Comparison of ENCODE assay signal across 8 cellular contexts in the genomic region with DNA sequence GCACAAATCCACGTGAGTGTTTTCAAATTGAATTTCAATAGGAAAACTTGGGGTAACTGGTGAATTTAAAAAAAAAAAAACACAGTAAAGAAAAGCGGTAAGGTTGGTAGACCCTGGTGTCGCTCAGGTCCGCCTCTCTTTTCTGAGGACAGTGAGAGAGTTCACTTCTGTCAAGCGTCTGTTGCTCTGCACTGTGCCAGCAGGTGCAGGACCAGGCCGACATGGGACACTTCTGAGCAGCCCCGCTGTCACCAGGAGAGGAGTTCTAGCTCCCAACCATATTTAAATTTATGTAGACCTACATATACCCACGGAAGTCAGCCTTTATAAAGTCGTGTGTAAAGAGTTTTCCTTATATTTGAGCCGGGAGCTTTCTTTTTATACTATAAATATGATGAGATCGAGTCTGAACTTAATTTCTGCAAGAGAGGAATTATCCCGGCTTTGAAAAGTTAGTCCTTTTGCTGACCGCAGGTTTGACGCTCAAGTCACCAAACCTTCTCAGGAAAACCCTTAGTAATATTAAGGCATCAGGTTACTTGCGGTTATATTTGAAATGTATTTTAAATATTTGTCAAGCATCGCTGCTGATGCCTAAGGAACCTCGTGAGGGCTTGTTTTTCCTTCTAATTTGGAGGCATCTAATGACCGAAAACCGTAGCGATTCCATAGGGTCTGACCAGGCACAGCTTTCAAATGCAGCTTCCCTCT. TPM values are rescaled to one million over a fixed set of nuclear protein-coding genes. Genes with fewer than 3 reads are reported as not detected.
DNase-seq lines count a peak whose midpoint lies in the region; ATAC-seq and TF ChIP-seq lines count a peak whose summit lies in the region.

No MANE protein-coding gene starts in this region.

- intact Hi-C loops in PC-3 (cut with micrococcal nuclease) = no loop called here

- H4K20me1 ChIP-seq in Loucy (ENCODE audit: insufficient read depth, low read length, poor library complexity, severe bottlenecking) = no peaks in the 10 kb centered on the region
- H4K20me1 ChIP-seq in PC-3 (ENCODE audit: low read length) = no peaks in the 10 kb centered on the region

- ATAC-seq in GM21526 (IDR thresholded peaks at IDR 0.05; ENCODE audit: low FRiP score, unreplicated experiment) = peak; percentile 33
- ATAC-seq in thoracic aorta (ENCODE audit: insufficient number of reproducible peaks, low FRiP score, low read depth) = no peak
- no peak for ATAC-seq in PC-3

- H3K36me3 ChIP-seq in Loucy (ENCODE audit: insufficient read depth, low read length) = no peaks in the 10 kb centered on the region
- H3K36me3 ChIP-seq in liver (ENCODE audit: control insufficient read depth in 4 of 4, insufficient read depth in 3 of 4, low read depth in 1 of 4, low read length in 3 of 4) = no peaks in the 10 kb centered on the region
- H3K36me3 ChIP-seq in thoracic aorta = no peaks in the 10 kb centered on the region
- H3K36me3 ChIP-seq in PC-3 (ENCODE audit: low read depth, low read length) = no peaks in the 10 kb centered on the region

- H3K9me2 ChIP-seq in Loucy (replicated peaks; ENCODE audit: low read depth, low read length) = no peaks in the 10 kb centered on the region
- H3K9me2 ChIP-seq in PC-3 (replicated peaks; ENCODE audit: low read length) = no peaks in the 10 kb centered on the region

- DNase-seq in activated effector memory CD4-positive, alpha-beta T cell treated with Interleukin-2 at 50 U/mL for 16 hours = peak; percentile 60
- DNase-seq in thoracic aorta (ENCODE audit: low spot score) (no peak), PC-3 (no peak), AG20443 (ENCODE audit: low spot score) (no peak)

- CTCF ChIA-PET in PC-3 (lab: Charles Lee) = no interaction called here

- H3K79me2 ChIP-seq in Loucy (ENCODE audit: insufficient read depth, low read length) (peaks cover 56% of the 10 kb centered on the region), PC-3 (ENCODE audit: low read length) (no peaks in the 10 kb centered on the region)

- TF ChIP-seq CTCF in Loucy (conservative IDR thresholded peaks at IDR 0.05; ENCODE audit: low read length) (no peak), liver (IDR thresholded peaks at IDR 0.05; ENCODE audit: low read depth, low read length, missing input control) (no peak), thoracic aorta (IDR thresholded peaks at IDR 0.05) (no peak), PC-3 (conservative IDR thresholded peaks at IDR 0.05; ENCODE audit: low read depth, low read length) (no peak)

- peak; percentile 35 for TF ChIP-seq POLR2A in GM10847 (IDR thresholded peaks at IDR 0.05; ENCODE audit: extremely low read depth, insufficient read length)

- H3K27me3 ChIP-seq in Loucy (ENCODE audit: insufficient read depth, low read length, poor library complexity, severe bottlenecking) (no peaks in the 10 kb centered on the region), liver (ENCODE audit: control insufficient read depth in 4 of 4, insufficient read depth in 4 of 4, low read length in 3 of 4) (peaks cover 2 to 11% (median 9%) of the 10 kb centered on the region in 4 donors), thoracic aorta (replicated peaks; ENCODE audit: insufficient read depth) (no peaks in the 10 kb centered on the region), PC-3 (ENCODE audit: low read length) (peaks cover 64% of the 10 kb centered on the region)

- H2AFZ ChIP-seq in Loucy (ENCODE audit: low read length) (peak overlapping the region; percentile 65), PC-3 (ENCODE audit: low read length) (no peak overlapping the region)

- H3K9me3 ChIP-seq in Loucy (ENCODE audit: insufficient read depth, low read depth, low read length) = no peaks in the 10 kb centered on the region
- no peaks in the 10 kb centered on the region for H3K9me3 ChIP-seq in liver (ENCODE audit: control insufficient read depth in 4 of 4, low read length in 3 of 4)
- H3K9me3 ChIP-seq in thoracic aorta = no peaks in the 10 kb centered on the region
- no peaks in the 10 kb centered on the region for H3K9me3 ChIP-seq in PC-3 (ENCODE audit: low read length)

- POLR2A ChIA-PET in PC-3 (lab: Charles Lee; ENCODE audit: unreplicated experiment) = no interaction called here

- peaks cover 49% of the 10 kb centered on the region for H3K4me1 ChIP-seq in Loucy (ENCODE audit: insufficient read depth, low read length, poor library complexity, severe bottlenecking)
- H3K4me1 ChIP-seq in liver (ENCODE audit: control insufficient read depth in 4 of 4, insufficient read depth in 4 of 4, low read length in 3 of 4) = peaks cover 3 to 11% (median 8%) of the 10 kb centered on the region in 4 donors
- no peaks in the 10 kb centered on the region for H3K4me1 ChIP-seq in thoracic aorta (ENCODE audit: control insufficient read depth in 1 of 2, low read depth in 2 of 2)
- H3K4me1 ChIP-seq in PC-3 (ENCODE audit: insufficient read depth, low read length) = no peaks in the 10 kb centered on the region

- H3K27ac ChIP-seq in liver (ENCODE audit: low read depth in 1 of 2, low read length in 2 of 2) = peak overlapping the region; percentile 67 to 69
- H3K27ac ChIP-seq in thoracic aorta = peak overlapping the region in 1 of 2 donors; percentile 34
- H3K27ac ChIP-seq in PC-3 (ENCODE audit: low read length) = no peak overlapping the region

- H3F3A ChIP-seq in Loucy (ENCODE audit: low read depth) = peaks cover 3% of the 10 kb centered on the region; the same call in 1 of the 2 replicates
- no peaks in the 10 kb centered on the region for H3F3A ChIP-seq in PC-3 (ENCODE audit: low read length, unreplicated experiment)

- peak overlapping the region; percentile 94 for H3K4me3 ChIP-seq in Loucy (ENCODE audit: low read length, poor library complexity, severe bottlenecking)
- H3K4me3 ChIP-seq in liver (ENCODE audit: low read depth in 1 of 3, low read length in 3 of 3) = peak overlapping the region; percentile 41 to 64 (median 54)
- peak overlapping the region; percentile 66 for H3K4me3 ChIP-seq in thoracic aorta
- H3K4me3 ChIP-seq in PC-3 (ENCODE audit: low read length) = no peak overlapping the region

- H3K4me2 ChIP-seq in Loucy (ENCODE audit: low read depth, low read length, poor library complexity, severe bottlenecking) (peak overlapping the region; percentile 79), PC-3 (ENCODE audit: low read length) (no peak overlapping the region)

- H3K9ac ChIP-seq in Loucy (ENCODE audit: low read depth, low read length, poor library complexity, severe bottlenecking) (peak overlapping the region; percentile 90), liver (ENCODE audit: low read depth in 1 of 2, low read length in 2 of 2) (peak overlapping the region in 1 of 2 donors; percentile 81), PC-3 (ENCODE audit: low read length) (no peak overlapping the region)

- BruUV-seq in PC-3 (replicated peaks; lab: Mats Ljungman, UMichigan) = no TSS peak

- 14% methylated on average over 20 of the region's 20 CpGs for WGBS in liver

- no peak for TF ChIP-seq RAD21 in liver (IDR thresholded peaks at IDR 0.05)

TF ChIP-seq in liver, 16 proteins besides CTCF, POLR2A, EP300 and RAD21:
- no peak for TF ChIP-seq SP1 (IDR thresholded peaks at IDR 0.05)
- TF ChIP-seq RXRA (IDR thresholded peaks at IDR 0.05) = no peak
TF ChIP-seq in liver: peak in this region for 0.

RNA-seq across cellular contexts. Expression of a gene that starts 0.6 kb away (rescaled TPM):
- 10 to 100 TPM in 1 of 2 donors, 1 to 10 TPM in 1; 9.8 to 43.5 TPM for total RNA-seq in liver
- 1 to 10 TPM; 1.6 to 2.6 TPM for polyA plus RNA-seq in liver
- 10 to 100 TPM; 24.4 to 57.8 TPM for total RNA-seq in thoracic aorta
- not detected in 2 replicates for total RNA-seq in PC-3 (2014; rRNA removed)

Comparison
In these comparisons a context has a peak if more than half of its experiments do, and no peak if none do; other contexts are left out.
1. RNA of a gene that starts 0.6 kb away (total RNA-seq): 24.4 to 57.8 TPM in thoracic aorta and 9.8 to 43.5 TPM in liver; not detected in PC-3; every median in the first group is over 10 times any median in the second.